ENCODE assay signal across 1 cellular context in the genomic region with DNA sequence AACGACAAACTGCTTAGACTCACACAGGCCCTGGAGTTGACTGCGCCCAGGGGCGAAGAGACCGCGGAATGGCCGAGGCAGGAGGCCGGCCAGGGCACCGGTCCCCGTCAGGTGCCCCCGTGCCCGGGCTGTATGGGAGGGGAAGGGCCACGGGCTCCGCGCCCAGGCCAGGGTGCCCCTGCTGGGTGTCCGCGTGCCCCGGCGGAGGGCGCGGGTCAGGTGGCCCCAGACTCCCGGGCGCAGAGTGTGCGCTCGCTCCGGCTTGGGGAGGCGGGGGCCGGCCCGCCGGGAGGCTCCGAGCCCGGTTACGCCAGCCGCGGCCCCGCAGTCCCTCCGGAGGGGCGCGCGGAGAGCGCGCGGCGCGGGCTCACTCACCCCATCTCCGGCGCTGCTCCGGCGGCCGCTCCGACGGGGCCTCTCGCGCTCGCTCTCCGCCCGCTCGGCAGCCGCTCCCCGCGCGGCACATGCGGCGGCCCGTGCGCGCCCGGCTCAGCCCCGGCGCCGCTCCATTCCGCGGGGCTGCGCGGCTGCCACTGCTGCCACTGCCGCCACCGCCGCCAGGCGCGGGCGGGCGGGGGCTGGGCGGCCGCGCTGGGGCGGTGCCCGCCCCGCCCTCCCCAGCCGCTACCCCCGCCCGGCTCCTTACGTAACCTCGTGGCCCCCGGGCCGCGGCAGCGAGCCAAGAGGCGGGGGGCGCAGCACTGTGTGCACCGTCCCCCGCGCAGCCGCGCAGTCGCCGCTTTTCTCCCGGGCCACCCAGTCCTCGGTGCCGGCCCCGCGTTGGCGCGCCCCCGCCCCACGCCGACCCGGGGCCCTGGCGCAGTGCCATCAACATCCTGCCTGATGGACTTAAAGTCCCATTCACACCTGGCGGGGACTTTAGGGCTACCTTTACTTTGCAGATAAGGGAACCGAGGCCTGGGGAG.
TF ChIP-seq lines count a peak whose summit lies in the region.

HOMER2 (minus strand) TSS at position 565 of the 926 bp plus-strand sequence; CDS start at position 380, 185 bp downstream.

TF ChIP-seq in HepG2, 621 proteins besides CTCF, POLR2A, EP300 and RAD21 (continued from another document):
- TF ChIP-seq ZNF770 (CRISPR knock-in tag; IDR thresholded peaks at IDR 0.05) (no peak), ZNF777 (CRISPR knock-in tag; IDR thresholded peaks at IDR 0.05) (peak; percentile 73; the same call in 1 of the 2 replicates), ZNF687 (CRISPR knock-in tag; IDR thresholded peaks at IDR 0.05) (peak; percentile 31; the same call in 1 of the 2 replicates), XRCC5 (optimal IDR thresholded peaks at IDR 0.05; ENCODE audit: low read length) (no peak), FOXP1 (IDR thresholded peaks at IDR 0.05) (no peak), FOXP1 (CRISPR knock-in tag; IDR thresholded peaks at IDR 0.05) (no peak), ZNF792 (CRISPR knock-in tag; IDR thresholded peaks at IDR 0.05) (no peak), ZNF343 (CRISPR knock-in tag; IDR thresholded peaks at IDR 0.05) (no peak), MTA1 (CRISPR knock-in tag; IDR thresholded peaks at IDR 0.05; ENCODE audit: borderline replicate concordance) (no peak), DBP (CRISPR knock-in tag; IDR thresholded peaks at IDR 0.05; ENCODE audit: not compliant biosample characterization) (no peak), ZFP82 (CRISPR knock-in tag; IDR thresholded peaks at IDR 0.05; ENCODE audit: borderline replicate concordance) (no peak), ARHGAP35 (CRISPR knock-in tag; IDR thresholded peaks at IDR 0.05; ENCODE audit: borderline replicate concordance) (no peak), ZFY (CRISPR knock-in tag; IDR thresholded peaks at IDR 0.05) (peak; percentile 44), ZNF574 (CRISPR knock-in tag; IDR thresholded peaks at IDR 0.05) (no peak), ZNF430 (CRISPR knock-in tag; IDR thresholded peaks at IDR 0.05) (no peak), SATB2 (CRISPR knock-in tag; IDR thresholded peaks at IDR 0.05) (no peak), YEATS4 (CRISPR knock-in tag; IDR thresholded peaks at IDR 0.05; ENCODE audit: borderline replicate concordance) (0 out of 2 replicates have a peak, but pooled peaks have one; percentile 41), GABPB1 (CRISPR knock-in tag; IDR thresholded peaks at IDR 0.05) (peak; percentile 28; the same call in 1 of the 2 replicates), ATF1 (CRISPR knock-in tag; IDR thresholded peaks at IDR 0.05) (no peak), ZNF678 (CRISPR knock-in tag; IDR thresholded peaks at IDR 0.05) (0 out of 2 replicates have a peak, but pooled peaks have one; percentile 27)
- TF ChIP-seq, protein P1, sequence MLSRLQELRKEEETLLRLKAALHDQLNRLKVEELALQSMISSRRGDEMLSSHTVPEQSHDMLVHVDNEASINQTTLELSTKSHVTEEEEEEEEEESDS (CRISPR knock-in tag; IDR thresholded peaks at IDR 0.05; ENCODE audit: borderline replicate concordance): no peak
- TF ChIP-seq, protein P2, sequence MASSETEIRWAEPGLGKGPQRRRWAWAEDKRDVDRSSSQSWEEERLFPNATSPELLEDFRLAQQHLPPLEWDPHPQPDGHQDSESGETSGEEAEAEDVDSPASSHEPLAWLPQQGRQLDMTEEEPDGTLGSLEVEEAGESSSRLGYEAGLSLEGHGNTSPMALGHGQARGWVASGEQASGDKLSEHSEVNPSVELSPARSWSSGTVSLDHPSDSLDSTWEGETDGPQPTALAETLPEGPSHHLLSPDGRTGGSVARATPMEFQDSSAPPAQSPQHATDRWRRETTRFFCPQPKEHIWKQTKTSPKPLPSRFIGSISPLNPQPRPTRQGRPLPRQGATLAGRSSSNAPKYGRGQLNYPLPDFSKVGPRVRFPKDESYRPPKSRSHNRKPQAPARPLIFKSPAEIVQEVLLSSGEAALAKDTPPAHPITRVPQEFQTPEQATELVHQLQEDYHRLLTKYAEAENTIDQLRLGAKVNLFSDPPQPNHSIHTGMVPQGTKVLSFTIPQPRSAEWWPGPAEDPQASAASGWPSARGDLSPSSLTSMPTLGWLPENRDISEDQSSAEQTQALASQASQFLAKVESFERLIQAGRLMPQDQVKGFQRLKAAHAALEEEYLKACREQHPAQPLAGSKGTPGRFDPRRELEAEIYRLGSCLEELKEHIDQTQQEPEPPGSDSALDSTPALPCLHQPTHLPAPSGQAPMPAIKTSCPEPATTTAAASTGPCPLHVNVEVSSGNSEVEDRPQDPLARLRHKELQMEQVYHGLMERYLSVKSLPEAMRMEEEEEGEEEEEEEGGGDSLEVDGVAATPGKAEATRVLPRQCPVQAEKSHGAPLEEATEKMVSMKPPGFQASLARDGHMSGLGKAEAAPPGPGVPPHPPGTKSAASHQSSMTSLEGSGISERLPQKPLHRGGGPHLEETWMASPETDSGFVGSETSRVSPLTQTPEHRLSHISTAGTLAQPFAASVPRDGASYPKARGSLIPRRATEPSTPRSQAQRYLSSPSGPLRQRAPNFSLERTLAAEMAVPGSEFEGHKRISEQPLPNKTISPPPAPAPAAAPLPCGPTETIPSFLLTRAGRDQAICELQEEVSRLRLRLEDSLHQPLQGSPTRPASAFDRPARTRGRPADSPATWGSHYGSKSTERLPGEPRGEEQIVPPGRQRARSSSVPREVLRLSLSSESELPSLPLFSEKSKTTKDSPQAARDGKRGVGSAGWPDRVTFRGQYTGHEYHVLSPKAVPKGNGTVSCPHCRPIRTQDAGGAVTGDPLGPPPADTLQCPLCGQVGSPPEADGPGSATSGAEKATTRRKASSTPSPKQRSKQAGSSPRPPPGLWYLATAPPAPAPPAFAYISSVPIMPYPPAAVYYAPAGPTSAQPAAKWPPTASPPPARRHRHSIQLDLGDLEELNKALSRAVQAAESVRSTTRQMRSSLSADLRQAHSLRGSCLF (CRISPR knock-in tag; IDR thresholded peaks at IDR 0.05; ENCODE audit: borderline replicate concordance): no peak
- TF ChIP-seq, protein P3, sequence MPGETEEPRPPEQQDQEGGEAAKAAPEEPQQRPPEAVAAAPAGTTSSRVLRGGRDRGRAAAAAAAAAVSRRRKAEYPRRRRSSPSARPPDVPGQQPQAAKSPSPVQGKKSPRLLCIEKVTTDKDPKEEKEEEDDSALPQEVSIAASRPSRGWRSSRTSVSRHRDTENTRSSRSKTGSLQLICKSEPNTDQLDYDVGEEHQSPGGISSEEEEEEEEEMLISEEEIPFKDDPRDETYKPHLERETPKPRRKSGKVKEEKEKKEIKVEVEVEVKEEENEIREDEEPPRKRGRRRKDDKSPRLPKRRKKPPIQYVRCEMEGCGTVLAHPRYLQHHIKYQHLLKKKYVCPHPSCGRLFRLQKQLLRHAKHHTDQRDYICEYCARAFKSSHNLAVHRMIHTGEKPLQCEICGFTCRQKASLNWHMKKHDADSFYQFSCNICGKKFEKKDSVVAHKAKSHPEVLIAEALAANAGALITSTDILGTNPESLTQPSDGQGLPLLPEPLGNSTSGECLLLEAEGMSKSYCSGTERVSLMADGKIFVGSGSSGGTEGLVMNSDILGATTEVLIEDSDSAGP (CRISPR knock-in tag; IDR thresholded peaks at IDR 0.05; ENCODE audit: borderline replicate concordance): peak; percentile 50; the same call in 1 of the 2 replicates
